ENCODE assay signal across 23 cellular contexts in the genomic region with DNA sequence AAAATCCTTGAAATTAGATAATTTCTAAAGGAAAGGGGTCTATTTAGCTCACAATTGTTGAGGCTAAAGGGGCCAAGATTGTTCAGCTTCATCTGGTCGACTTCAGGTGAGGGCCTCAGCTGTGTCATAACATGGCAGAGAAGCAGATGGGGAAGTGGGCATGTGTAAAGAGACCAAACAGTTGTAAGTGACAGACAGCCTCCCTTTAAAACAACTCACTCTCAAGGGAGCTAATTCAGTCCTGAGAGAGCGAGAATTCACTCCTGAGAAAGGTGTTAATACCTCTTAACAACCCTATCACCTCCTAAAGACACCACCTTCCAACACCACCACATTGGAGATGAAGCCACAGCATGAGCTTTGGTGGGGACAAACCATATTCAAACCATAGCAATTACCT.
DNase-seq lines count a peak whose midpoint lies in the region; ATAC-seq and TF ChIP-seq lines count a peak whose summit lies in the region.
"Had no signal": no experiment of that assay in that cellular context is flagged by ENCODE, and none has a peak within 500 bp of the region (broad histone marks: within the 10 kb centered on the region; RNA-seq: fewer than 3 reads in every experiment).

No MANE protein-coding gene starts in this region.

- H3K9me3 Mint-ChIP-seq in activated CD8-positive, alpha-beta T cell treated with anti-CD3 and anti-CD28 coated beads, Interleukin-2, amount 10 ng/mL, durations not matched to agents 7 days and 5 days (ENCODE audit: insufficient read depth), result no peaks in the 10 kb centered on the region
- H3K9me3 Mint-ChIP-seq in activated CD8-positive, alpha-beta T cell treated with anti-CD3 and anti-CD28 coated beads for 36 hours, result no peaks in the 10 kb centered on the region
- H3K9me3 Mint-ChIP-seq in effector memory CD8-positive, alpha-beta T cell, result no peaks in the 10 kb centered on the region
- no peaks in the 10 kb centered on the region for H3K9me3 Mint-ChIP-seq in stimulated activated naive B cell treated with anti-CD40 and anti-IgM and Interleukin-4, amounts not matched to agents 10 μg/mL and 1 μg/mL and 100 μg/mL, for 72 hours
- H3K9me3 Mint-ChIP-seq: CD8-positive, alpha-beta T cell had no signal

- POLR2A ChIA-PET in activated CD8-positive, alpha-beta T cell treated with anti-CD3 and anti-CD28 coated beads, Interleukin-2, amount 10 ng/mL, durations not matched to agents 7 days and 5 days (lab: Charles Lee), result no interaction called here
- POLR2A ChIA-PET in activated CD8-positive, alpha-beta T cell treated with anti-CD3 and anti-CD28 coated beads for 36 hours (lab: Charles Lee), result interaction anchor here (0.6 to 1.3 kb wide), 3 partner anchors 65 to 467 kb away, joined by 3 to 4 read pairs (median 3); no protein-coding TSS in a partner anchor

- CTCF ChIA-PET in activated CD8-positive, alpha-beta T cell treated with anti-CD3 and anti-CD28 coated beads, Interleukin-2, amount 10 ng/mL, durations not matched to agents 7 days and 5 days (lab: Charles Lee), result interaction anchor here (0.9 to 1.2 kb wide), 2 partner anchors 13 to 18 kb away, joined by 3 read pairs; no protein-coding TSS in a partner anchor
- CTCF ChIA-PET in activated CD8-positive, alpha-beta T cell treated with anti-CD3 and anti-CD28 coated beads for 36 hours (lab: Charles Lee), result interaction anchor here (0.8 to 2.3 kb wide), 5 partner anchors 12 to 267 kb away, joined by 3 to 9 read pairs (median 4); no protein-coding TSS in a partner anchor

- TF ChIP-seq CTCF in activated CD8-positive, alpha-beta T cell treated with anti-CD3 and anti-CD28 coated beads for 36 hours (IDR thresholded peaks at IDR 0.05), result no peak

- peak overlapping the region; percentile 30 for H3K27ac Mint-ChIP-seq in activated CD8-positive, alpha-beta T cell treated with anti-CD3 and anti-CD28 coated beads, Interleukin-2, amount 10 ng/mL, durations not matched to agents 7 days and 5 days
- no peak overlapping the region for H3K27ac Mint-ChIP-seq in activated CD8-positive, alpha-beta T cell treated with anti-CD3 and anti-CD28 coated beads for 36 hours
- peak overlapping the region; percentile 55 to 68 for H3K27ac Mint-ChIP-seq in effector memory CD8-positive, alpha-beta T cell
- peak overlapping the region; percentile 62 for H3K27ac Mint-ChIP-seq in stimulated activated naive B cell treated with anti-CD40 and anti-IgM and Interleukin-4, amounts not matched to agents 10 μg/mL and 1 μg/mL and 100 μg/mL, for 72 hours
- H3K27ac Mint-ChIP-seq: CD8-positive, alpha-beta T cell had no signal

- no peaks in the 10 kb centered on the region for H3K4me1 Mint-ChIP-seq in activated CD8-positive, alpha-beta T cell treated with anti-CD3 and anti-CD28 coated beads, Interleukin-2, amount 10 ng/mL, durations not matched to agents 7 days and 5 days (ENCODE audit: low read depth)
- H3K4me1 Mint-ChIP-seq in activated CD8-positive, alpha-beta T cell treated with anti-CD3 and anti-CD28 coated beads for 36 hours (ENCODE audit: low read depth), result peaks cover 3% of the 10 kb centered on the region
- peaks cover 6 to 27% of the 10 kb centered on the region in 2 donors for H3K4me1 Mint-ChIP-seq in effector memory CD8-positive, alpha-beta T cell (ENCODE audit: low read depth in 2 of 2)
- peaks cover 2 to 5% of the 10 kb centered on the region in 2 donors for H3K4me1 Mint-ChIP-seq in stimulated activated naive B cell treated with anti-CD40 and anti-IgM and Interleukin-4, amounts not matched to agents 10 μg/mL and 1 μg/mL and 100 μg/mL, for 72 hours

- peaks cover 54% of the 10 kb centered on the region for H3K36me3 Mint-ChIP-seq in activated CD8-positive, alpha-beta T cell treated with anti-CD3 and anti-CD28 coated beads, Interleukin-2, amount 10 ng/mL, durations not matched to agents 7 days and 5 days (ENCODE audit: low read depth)
- H3K36me3 Mint-ChIP-seq in activated CD8-positive, alpha-beta T cell treated with anti-CD3 and anti-CD28 coated beads for 36 hours (ENCODE audit: low read depth), result peaks cover 51% of the 10 kb centered on the region
- H3K36me3 Mint-ChIP-seq in effector memory CD8-positive, alpha-beta T cell (ENCODE audit: insufficient read depth), result peaks cover 83% of the 10 kb centered on the region
- peaks cover 16 to 45% of the 10 kb centered on the region in 2 donors for H3K36me3 Mint-ChIP-seq in stimulated activated naive B cell treated with anti-CD40 and anti-IgM and Interleukin-4, amounts not matched to agents 10 μg/mL and 1 μg/mL and 100 μg/mL, for 72 hours

- no peak for ATAC-seq in activated CD8-positive, alpha-beta T cell treated with anti-CD3 and anti-CD28 coated beads, Interleukin-2, amount 10 ng/mL, durations not matched to agents 7 days and 5 days
- ATAC-seq in activated CD8-positive, alpha-beta T cell treated with anti-CD3 and anti-CD28 coated beads for 36 hours, result no peak
- ATAC-seq in effector memory CD8-positive, alpha-beta T cell (replicated peaks), result no peak
- ATAC-seq in stimulated activated naive B cell treated with anti-CD40 and anti-IgM and Interleukin-4, amounts not matched to agents 10 μg/mL and 1 μg/mL and 100 μg/mL, for 72 hours (replicated peaks), result no peak
- ATAC-seq: CD8-positive, alpha-beta T cell; K562 had no signal

- no peak for DNase-seq in activated CD8-positive, alpha-beta T cell treated with anti-CD3 and anti-CD28 coated beads, Interleukin-2, amount 10 ng/mL, durations not matched to agents 7 days and 5 days
- no peak for DNase-seq in activated CD8-positive, alpha-beta T cell treated with anti-CD3 and anti-CD28 coated beads for 36 hours
- DNase-seq in NCI-H2171 treated with DMSO at 0.1 percent for 48 hours (lab: John Stamatoyannopoulos, UW) (peak; percentile 49), HuH-7 (ENCODE audit: low spot score) (no peak), NCI-H345 treated with DMSO at 0.1 percent for 48 hours (lab: John Stamatoyannopoulos, UW; ENCODE audit: unreplicated experiment) (no peak), Ammon's horn (ENCODE audit: low spot score) (no peak)
- no peak for DNase-seq in effector memory CD8-positive, alpha-beta T cell
- no peak for DNase-seq in stimulated activated naive B cell treated with anti-CD40 and anti-IgM and Interleukin-4, amounts not matched to agents 10 μg/mL and 1 μg/mL and 100 μg/mL, for 72 hours
- DNase-seq: AML-193; Caco-2; CD8-positive, alpha-beta T cell; Kasumi-1; NCI-H1048; NCI-H1417 treated with DMSO at 0.1 percent for 48 hours; NCI-H1694 treated with DMSO at 0.1 percent for 48 hours; NCI-H2081; NCI-H345; NCI-H524 treated with DMSO at 0.1 percent for 48 hours; NCI-H774; NK-92 treated with Interleukin-12 subunit alpha and Interleukin-12 subunit beta, amount 100 ng/mL, for 24 hours; Peyer's patch; SHP77 treated with DMSO at 0.1 percent for 48 hours had no signal

- H3K4me3 Mint-ChIP-seq in activated CD8-positive, alpha-beta T cell treated with anti-CD3 and anti-CD28 coated beads, Interleukin-2, amount 10 ng/mL, durations not matched to agents 7 days and 5 days, result no peak overlapping the region
- H3K4me3 Mint-ChIP-seq in activated CD8-positive, alpha-beta T cell treated with anti-CD3 and anti-CD28 coated beads for 36 hours, result no peak overlapping the region
- no peak overlapping the region for H3K4me3 Mint-ChIP-seq in effector memory CD8-positive, alpha-beta T cell
- no peak overlapping the region for H3K4me3 Mint-ChIP-seq in stimulated activated naive B cell treated with anti-CD40 and anti-IgM and Interleukin-4, amounts not matched to agents 10 μg/mL and 1 μg/mL and 100 μg/mL, for 72 hours
- H3K4me3 Mint-ChIP-seq: CD8-positive, alpha-beta T cell had no signal

- H3K27me3 Mint-ChIP-seq in activated CD8-positive, alpha-beta T cell treated with anti-CD3 and anti-CD28 coated beads, Interleukin-2, amount 10 ng/mL, durations not matched to agents 7 days and 5 days (ENCODE audit: low read depth), result no peaks in the 10 kb centered on the region
- no peaks in the 10 kb centered on the region for H3K27me3 Mint-ChIP-seq in activated CD8-positive, alpha-beta T cell treated with anti-CD3 and anti-CD28 coated beads for 36 hours
- H3K27me3 Mint-ChIP-seq in effector memory CD8-positive, alpha-beta T cell, result no peaks in the 10 kb centered on the region
- H3K27me3 Mint-ChIP-seq in stimulated activated naive B cell treated with anti-CD40 and anti-IgM and Interleukin-4, amounts not matched to agents 10 μg/mL and 1 μg/mL and 100 μg/mL, for 72 hours, result no peaks in the 10 kb centered on the region

- intact Hi-C loops in activated CD8-positive, alpha-beta T cell treated with anti-CD3 and anti-CD28 coated beads for 36 hours (cut with micrococcal nuclease), result no loop called here
